15 cellular contexts compared by ENCODE assay signal in genomic region chr12:122139266-122139665, GRCh38.
"Had no signal": no experiment of that assay in that cellular context is flagged by ENCODE, and none has a peak within 500 bp of the region (broad histone marks: within the 10 kb centered on the region; RNA-seq: fewer than 3 reads in every experiment).

No MANE protein-coding gene starts in this region.

- DNase-seq: activated CD4-positive, alpha-beta T cell treated with anti-CD3 and anti-CD28 coated beads, Interleukin-2, amount 50 U/mL, for 4 hours; activated CD8-positive, alpha-beta memory T cell treated with anti-CD3 and anti-CD28 coated beads for 24 hours; activated CD8-positive, alpha-beta memory T cell treated with anti-CD3 and anti-CD28 coated beads, Interleukin-2, amount 50 U/mL, for 4 hours; activated T-cell treated with anti-CD3 and anti-CD28 coated beads, Interleukin-2, amount 50 U/mL, for 24 hours; adrenal gland; central memory CD4-positive, alpha-beta T cell; effector memory CD8-positive, alpha-beta T cell; foreskin melanocyte; glutamatergic neuron; left ventricle myocardium inferior; naive thymus-derived CD8-positive, alpha-beta T cell; ovary; stimulated activated CD4-positive, alpha-beta T cell treated with anti-CD3 and anti-CD28 coated beads, Interleukin-4, amount 100 ng/mL, for 1 hour; stimulated activated naive CD4-positive, alpha-beta T cell treated with Interleukin-2 at 50 U/mL for 16 hours; T-helper 9 cell had no signal
